11 cellular contexts compared by ENCODE assay signal in the genomic region with DNA sequence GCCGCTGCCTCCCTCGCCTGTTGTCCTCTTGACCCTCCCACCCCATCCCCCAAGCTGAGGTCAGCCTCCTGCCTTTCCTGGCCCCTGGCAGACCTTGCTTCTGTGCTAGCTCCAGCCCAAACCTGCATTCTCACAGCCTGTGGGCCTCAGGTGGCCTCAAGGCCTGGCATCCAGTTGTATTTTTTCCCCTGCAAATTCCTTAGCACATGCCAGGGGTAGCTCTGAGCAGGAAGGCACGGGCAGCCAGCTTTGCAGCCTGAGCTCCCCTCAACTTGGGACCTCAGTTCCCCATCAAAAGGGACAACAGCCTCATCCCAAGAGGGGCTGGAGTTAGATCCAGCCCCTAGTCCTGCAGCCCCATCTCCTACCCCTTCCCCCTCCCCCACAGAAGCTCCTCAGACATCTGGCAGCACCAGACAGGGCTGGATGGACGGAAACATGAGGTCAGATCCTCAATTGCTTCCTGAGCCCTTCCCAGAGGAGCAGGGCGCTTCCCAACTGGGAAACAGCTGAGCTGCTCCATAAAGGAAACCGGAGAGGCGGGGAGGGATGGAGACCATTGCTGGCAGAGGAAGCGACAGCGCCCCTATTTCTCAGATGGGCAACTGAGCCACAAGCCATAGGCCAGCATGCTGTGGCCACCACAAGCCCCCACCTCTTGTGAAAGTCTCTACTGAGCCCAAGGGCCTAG. TPM values are rescaled to one million over a fixed set of nuclear protein-coding genes. Genes with fewer than 3 reads are reported as not detected.
A peak's percentile ranks its signal among the peaks of the same experiment; 100 is the strongest.
DNase-seq lines count a peak whose midpoint lies in the region; ATAC-seq and TF ChIP-seq lines count a peak whose summit lies in the region.
"Had no signal": no experiment of that assay in that cellular context is flagged by ENCODE, and none has a peak within 500 bp of the region (broad histone marks: within the 10 kb centered on the region; RNA-seq: fewer than 3 reads in every experiment).

No MANE protein-coding gene starts in this region.

- H3K4me1 Mint-ChIP-seq in activated naive CD4-positive, alpha-beta T cell treated with anti-CD3 and anti-CD28 coated beads, Interleukin-2, amount 10 ng/mL, durations not matched to agents 7 days and 5 days = peaks cover 48% of the 10 kb centered on the region
- H3K4me1 Mint-ChIP-seq in T-helper 17 cell = peaks cover 15% of the 10 kb centered on the region
- H3K4me1 Mint-ChIP-seq in stimulated activated memory B cell treated with anti-CD40 and anti-IgM and Interleukin-4, amounts not matched to agents 10 μg/mL and 1 μg/mL and 100 μg/mL, for 72 hours = peaks cover 95% of the 10 kb centered on the region

- no peaks in the 10 kb centered on the region for H3K9me3 Mint-ChIP-seq in activated naive CD4-positive, alpha-beta T cell treated with anti-CD3 and anti-CD28 coated beads, Interleukin-2, amount 10 ng/mL, durations not matched to agents 7 days and 5 days
- no peaks in the 10 kb centered on the region for H3K9me3 Mint-ChIP-seq in stimulated activated memory B cell treated with anti-CD40 and anti-IgM and Interleukin-4, amounts not matched to agents 10 μg/mL and 1 μg/mL and 100 μg/mL, for 72 hours

- H3K4me3 ChIP-seq in MG63 (no peak overlapping the region), tibial nerve (no peak overlapping the region)

- ATAC-seq in T-helper 17 cell (no peak), foreskin keratinocyte (peak; percentile 0)
- ATAC-seq in stimulated activated memory B cell treated with anti-CD40 and anti-IgM and Interleukin-4, amounts not matched to agents 10 μg/mL and 1 μg/mL and 100 μg/mL, for 72 hours = no peak

- 71 to 74% methylated on average over 8 to 9 of the region's 9 CpGs for WGBS in tibial nerve, 2 donors

- no peak for DNase-seq in activated naive CD4-positive, alpha-beta T cell treated with anti-CD3 and anti-CD28 coated beads, Interleukin-2, amount 10 ng/mL, durations not matched to agents 7 days and 5 days
- no peak for DNase-seq in activated naive CD4-positive, alpha-beta T cell treated with Interleukin-2 at 50 U/mL for 16 hours
- DNase-seq in T-helper 17 cell (no peak), foreskin keratinocyte (no peak), MG63 (no peak), tibial nerve (ENCODE audit: low spot score in 2 of 2) (no peak)
- DNase-seq in effector CD4-positive, alpha-beta T cell = no peak
- DNase-seq: NCI-H1048 had no signal

- TF ChIP-seq POLR2A in tibial nerve (IDR thresholded peaks at IDR 0.05) = no peak

- no peaks in the 10 kb centered on the region for H3K36me3 Mint-ChIP-seq in activated naive CD4-positive, alpha-beta T cell treated with anti-CD3 and anti-CD28 coated beads, Interleukin-2, amount 10 ng/mL, durations not matched to agents 7 days and 5 days
- no peaks in the 10 kb centered on the region for H3K36me3 Mint-ChIP-seq in T-helper 17 cell (ENCODE audit: low read depth)
- H3K36me3 Mint-ChIP-seq in stimulated activated memory B cell treated with anti-CD40 and anti-IgM and Interleukin-4, amounts not matched to agents 10 μg/mL and 1 μg/mL and 100 μg/mL, for 72 hours = no peaks in the 10 kb centered on the region

- H3K27me3 Mint-ChIP-seq in activated naive CD4-positive, alpha-beta T cell treated with anti-CD3 and anti-CD28 coated beads, Interleukin-2, amount 10 ng/mL, durations not matched to agents 7 days and 5 days = no peaks in the 10 kb centered on the region
- no peaks in the 10 kb centered on the region for H3K27me3 Mint-ChIP-seq in T-helper 17 cell
- no peaks in the 10 kb centered on the region for H3K27me3 Mint-ChIP-seq in stimulated activated memory B cell treated with anti-CD40 and anti-IgM and Interleukin-4, amounts not matched to agents 10 μg/mL and 1 μg/mL and 100 μg/mL, for 72 hours

- H3K9me3 ChIP-seq in T-helper 17 cell (ENCODE audit: control insufficient read depth, low read length, poor library complexity, severe bottlenecking) (no peaks in the 10 kb centered on the region), MG63 (no peaks in the 10 kb centered on the region), tibial nerve (no peaks in the 10 kb centered on the region)

- H3K36me3 ChIP-seq in MG63 = no peaks in the 10 kb centered on the region
- H3K36me3 ChIP-seq in tibial nerve = no peaks in the 10 kb centered on the region

- H3K27ac ChIP-seq in foreskin keratinocyte (peak overlapping the region; percentile 99), tibial nerve (peak overlapping the region in 2 of 4 donors; percentile 29 to 75)

- peak overlapping the region; percentile 89 for H3K27ac Mint-ChIP-seq in activated naive CD4-positive, alpha-beta T cell treated with anti-CD3 and anti-CD28 coated beads, Interleukin-2, amount 10 ng/mL, durations not matched to agents 7 days and 5 days
- peak overlapping the region; percentile 61 for H3K27ac Mint-ChIP-seq in T-helper 17 cell
- peak overlapping the region; percentile 94 for H3K27ac Mint-ChIP-seq in stimulated activated memory B cell treated with anti-CD40 and anti-IgM and Interleukin-4, amounts not matched to agents 10 μg/mL and 1 μg/mL and 100 μg/mL, for 72 hours

- TF ChIP-seq EP300 in tibial nerve (IDR thresholded peaks at IDR 0.05) = no peak

- TF ChIP-seq CTCF in foreskin keratinocyte (conservative IDR thresholded peaks at IDR 0.05) = no peak
- no peak for TF ChIP-seq CTCF in tibial nerve (IDR thresholded peaks at IDR 0.05)

- H3K4me1 ChIP-seq in foreskin keratinocyte (peaks cover 37% of the 10 kb centered on the region), tibial nerve (peaks cover 0 to 40% (median 18%) of the 10 kb centered on the region in 4 donors)

- CTCF ChIA-PET in activated naive CD4-positive, alpha-beta T cell treated with anti-CD3 and anti-CD28 coated beads, Interleukin-2, amount 10 ng/mL, durations not matched to agents 7 days and 5 days (lab: Charles Lee) = interaction anchor here (0.9 to 6.2 kb wide), 6 partner anchors 15 to 137 kb away, joined by 3 to 307 read pairs (median 5); a partner anchor contains a TSS

- no peaks in the 10 kb centered on the region for H3K27me3 ChIP-seq in foreskin keratinocyte
- H3K27me3 ChIP-seq in MG63 = no peaks in the 10 kb centered on the region
- no peaks in the 10 kb centered on the region for H3K27me3 ChIP-seq in tibial nerve

- no peak overlapping the region for H3K4me3 Mint-ChIP-seq in activated naive CD4-positive, alpha-beta T cell treated with anti-CD3 and anti-CD28 coated beads, Interleukin-2, amount 10 ng/mL, durations not matched to agents 7 days and 5 days
- no peak overlapping the region for H3K4me3 Mint-ChIP-seq in T-helper 17 cell
- H3K4me3 Mint-ChIP-seq in stimulated activated memory B cell treated with anti-CD40 and anti-IgM and Interleukin-4, amounts not matched to agents 10 μg/mL and 1 μg/mL and 100 μg/mL, for 72 hours = peak overlapping the region; percentile 52

RNA-seq across cellular contexts. Expression of a gene that starts 18.1 kb away (rescaled TPM):
- not detected for total RNA-seq in T-helper 17 cell
- total RNA-seq in foreskin keratinocyte = not detected in 2 replicates
- polyA plus RNA-seq in foreskin keratinocyte = 0.04 TPM in 1 of 2 replicates, not detected in the other
- 0.30 and 6.3 TPM in 2 replicates for total RNA-seq in MG63 (2014; rRNA removed; shearing (Covaris generic); ENCODE audit: low replicate concordance)
- total RNA-seq in tibial nerve = 1 to 10 TPM; 2.4 to 5.7 (median 4.1) TPM
- total RNA-seq: G401 had no signal
- polyA plus RNA-seq: neural cell had no signal

RNA-seq across cellular contexts. Expression of a gene that starts 48.2 kb away (rescaled TPM):
- 1 to 10 TPM; 2.2 to 3.6 TPM for total RNA-seq in T-helper 17 cell
- total RNA-seq in foreskin keratinocyte = 19.8 and 45.0 TPM in 2 replicates
- polyA plus RNA-seq in foreskin keratinocyte = 14.5 and 32.3 TPM in 2 replicates
- 10.5 and 12.0 TPM in 2 replicates for total RNA-seq in MG63 (2014; rRNA removed; shearing (Covaris generic); ENCODE audit: low replicate concordance)
- total RNA-seq in tibial nerve = 10 to 100 TPM; 31.8 to 35.6 (median 33.8) TPM
